In genomic region chr1:246396322-246396721, GRCh38 we compare ENCODE assay signal across 36 cellular contexts.
DNase-seq lines count a peak whose midpoint lies in the region; ATAC-seq, FAIRE-seq and TF ChIP-seq lines count a peak whose summit lies in the region.
"Had no signal": no experiment of that assay in that cellular context is flagged by ENCODE, and none has a peak within 500 bp of the region (broad histone marks: within the 10 kb centered on the region; RNA-seq: fewer than 3 reads in every experiment).

No MANE protein-coding gene starts in this region.

- 93% methylated on average over 2 of the region's 6 CpGs; no CpG with 5 or more reads in 1 of the 2 experiments for WGBS in IMR-90 (ENCODE audit: extremely low coverage in 2 of 2, insufficient read length in 1 of 2), 2 experiments
- 52% methylated on average over 6 of the region's 6 CpGs for WGBS in K562 (ENCODE audit: insufficient coverage, low coverage, missing lambda C conversion rate)
- WGBS in H1 (ENCODE audit: extremely low coverage in 1 of 2, insufficient coverage in 1 of 2, insufficient read length in 1 of 2, insufficient replicate concordance in 2 of 2, low coverage in 1 of 2, low lambda C conversion rate in 2 of 2, missing lambda C conversion rate in 1 of 2), 2 experiments: 87% methylated on average over 6 of the region's 6 CpGs; no CpG with 5 or more reads in 1 of the 2 experiments

- no peak overlapping the region for H2BK5ac ChIP-seq in IMR-90 (ENCODE audit: low read depth, low read length, poor library complexity, severe bottlenecking)
- H2BK5ac ChIP-seq in H1 (ENCODE audit: low read depth, low read length): no peak overlapping the region

- H3K18ac ChIP-seq in IMR-90 (ENCODE audit: low read depth, low read length): no peak overlapping the region
- no peak overlapping the region for H3K18ac ChIP-seq in H1 (ENCODE audit: extremely low read depth, low read length)

- no peak overlapping the region for H3K4me3 ChIP-seq in IMR-90 (ENCODE audit: insufficient read depth, low read depth, low read length)
- H3K4me3 ChIP-seq in K562: no peak overlapping the region
- H3K4me3 ChIP-seq in H1 (ENCODE audit: extremely low read depth in 1 of 4, insufficient read depth in 2 of 4, low read depth in 3 of 4, low read length in 4 of 4): no peak overlapping the region
- H3K4me3 ChIP-seq: A549; BLaER1; BLaER1 treated with 17β-estradiol and CSF1 and Interleukin-3, amounts not matched to agents 10 nM and 100 nM had no signal

- no peak overlapping the region for H2BK15ac ChIP-seq in IMR-90 (ENCODE audit: low read depth, low read length)
- no peak overlapping the region for H2BK15ac ChIP-seq in H1 (ENCODE audit: low read length)

- no TSS peak for BruUV-seq in IMR-90 (replicated peaks; lab: Mats Ljungman, UMichigan)
- BruUV-seq in K562 (replicated peaks; lab: Mats Ljungman, UMichigan): no TSS peak

- H3K14ac ChIP-seq in IMR-90 (replicated peaks; ENCODE audit: low read depth, low read length) (no peak overlapping the region), H1 (ENCODE audit: insufficient read length) (no peak overlapping the region)

- H3K79me1 ChIP-seq in IMR-90 (ENCODE audit: low read depth in 1 of 2, low read length in 2 of 2): peaks cover 8 to 13% of the 10 kb centered on the region in 2 experiments; a peak in 3 of 4 replicates
- no peaks in the 10 kb centered on the region for H3K79me1 ChIP-seq in H1 (ENCODE audit: low read depth, low read length)

- no peak overlapping the region for H3K4me3 Mint-ChIP-seq in activated naive CD4-positive, alpha-beta T cell treated with anti-CD3 and anti-CD28 coated beads for 36 hours
- H3K4me3 Mint-ChIP-seq: B cell; CD14-positive monocyte; CD4-positive, alpha-beta memory T cell; CD4-positive, alpha-beta T cell; CD4-positive, CD25-positive, alpha-beta regulatory T cell; CD8-positive, alpha-beta T cell had no signal

- H3K27ac ChIP-seq in IMR-90 (ENCODE audit: insufficient read depth, low read length): no peak overlapping the region
- H3K27ac ChIP-seq in K562 (ENCODE audit: extremely low read depth, low read depth, low read length): no peak overlapping the region
- no peak overlapping the region for H3K27ac ChIP-seq in H1 (ENCODE audit: low read depth, low read length)
- H3K27ac ChIP-seq: 22Rv1; A549; BLaER1; BLaER1 treated with 17β-estradiol and CSF1 and Interleukin-3, amounts not matched to agents 10 nM and 100 nM; C4-2B had no signal

- H3K9me3 ChIP-seq in IMR-90 (ENCODE audit: control insufficient read depth, insufficient read depth, low read length): no peaks in the 10 kb centered on the region
- H3K9me3 ChIP-seq in K562 (replicated peaks; ENCODE audit: control insufficient read depth, insufficient read depth, low read depth, low read length): no peaks in the 10 kb centered on the region
- no peaks in the 10 kb centered on the region for H3K9me3 ChIP-seq in H1 (ENCODE audit: insufficient read depth in 2 of 2, low read depth in 1 of 2, low read length in 1 of 2)
- H3K9me3 ChIP-seq: A549, BE2C, Caco-2 had no signal

- H3K23me2 ChIP-seq in H1 (ENCODE audit: low read depth, low read length): no peaks in the 10 kb centered on the region

- TF ChIP-seq POLR2A in IMR-90 (IDR thresholded peaks at IDR 0.05; ENCODE audit: low read depth, low read length): no peak
- no peak for TF ChIP-seq POLR2A in K562 (conservative IDR thresholded peaks at IDR 0.05)
- TF ChIP-seq POLR2A in H1 (IDR thresholded peaks at IDR 0.05; ENCODE audit: control extremely low read depth in 1 of 2, low read depth in 2 of 2, low read length in 2 of 2): no peak

- FAIRE-seq in HTR-8/SVneo (lab: Jason Lieb, UNC) (peak; percentile 62), K562 (lab: Jason Lieb, UNC) (no peak), H1 (lab: Jason Lieb, UNC) (peak; percentile 42)
- FAIRE-seq: A204.1, A549, D721Med had no signal

- H4K8ac ChIP-seq in IMR-90 (ENCODE audit: low read depth in 2 of 2, low read length in 2 of 2) (no peak overlapping the region), H1 (ENCODE audit: extremely low read depth, insufficient read depth, low read length) (no peak overlapping the region)

- H2BK12ac ChIP-seq in H1 (ENCODE audit: low read depth, low read length): no peak overlapping the region

- H3K4ac ChIP-seq in IMR-90 (ENCODE audit: low read depth, low read length) (no peak overlapping the region), H1 (replicated peaks; ENCODE audit: insufficient read length, low read depth, low read length) (no peak overlapping the region)

- no peaks in the 10 kb centered on the region for H3K79me2 ChIP-seq in K562 (ENCODE audit: control insufficient read depth, insufficient read depth, low read length)
- no peaks in the 10 kb centered on the region for H3K79me2 ChIP-seq in H1 (ENCODE audit: control insufficient read depth in 1 of 2, insufficient read depth in 2 of 2, low read length in 2 of 2)

- TF ChIP-seq CTCF in IMR-90 (conservative IDR thresholded peaks at IDR 0.05; ENCODE audit: low read depth, low read length) (no peak), K562 (IDR thresholded peaks at IDR 0.05 in 2 of 3, conservative IDR thresholded peaks at IDR 0.05 in 1 of 3; ENCODE audit: insufficient read depth in 2 of 3, low read depth in 1 of 3, low read length in 3 of 3) (no peak), H1 (IDR thresholded peaks at IDR 0.05; ENCODE audit: control extremely low read depth in 1 of 3, insufficient read depth in 1 of 3, low read depth in 1 of 3, low read length in 3 of 3) (no peak)

- no peak for TF ChIP-seq EP300 in K562 (IDR thresholded peaks at IDR 0.05; ENCODE audit: low read length)
- no peak for TF ChIP-seq EP300 in H1 (IDR thresholded peaks at IDR 0.05; ENCODE audit: borderline replicate concordance in 1 of 2, low read depth in 2 of 2, low read length in 2 of 2)

- H3K4me2 ChIP-seq in IMR-90 (ENCODE audit: low read depth, low read length) (no peak overlapping the region), K562 (ENCODE audit: insufficient read depth, low read length) (no peak overlapping the region), H1 (ENCODE audit: insufficient read depth in 1 of 2, low read depth in 2 of 2, low read length in 2 of 2) (no peak overlapping the region)
- H3K4me2 ChIP-seq: A549; BLaER1; BLaER1 treated with 17β-estradiol and CSF1 and Interleukin-3, amounts not matched to agents 10 nM and 100 nM had no signal

- intact Hi-C loops in IMR-90 (cut with micrococcal nuclease) (no loop called here), K562 (cut with micrococcal nuclease) (no loop called here)
- intact Hi-C loops in activated naive CD4-positive, alpha-beta T cell treated with anti-CD3 and anti-CD28 coated beads for 36 hours (cut with micrococcal nuclease): no loop called here

- DNase-seq in HTR-8/SVneo (ENCODE audit: insufficient read length, low spot score) (no peak), IMR-90 (no peak), K562 (ENCODE audit: extremely low read depth in 1 of 4, low spot score in 3 of 4) (no peak), H1 (ENCODE audit: low read depth in 1 of 2, low spot score in 2 of 2) (no peak)
- no peak for DNase-seq in stimulated activated CD4-positive, alpha-beta T cell treated with anti-CD3 and anti-CD28 coated beads, Interleukin-2, amount 100 ng/mL, for 48 hours
- DNase-seq in activated naive CD4-positive, alpha-beta T cell treated with anti-CD3 and anti-CD28 coated beads for 36 hours: no peak
- DNase-seq in activated CD8-positive, alpha-beta memory T cell treated with anti-CD3 and anti-CD28 coated beads for 24 hours: no peak
- no peak for DNase-seq in stimulated activated CD4-positive, alpha-beta T cell treated with anti-CD3 and anti-CD28 coated beads, Interleukin-4, amount 100 ng/mL, for 4 hours
- DNase-seq: 8988T; ACHN; AML-193; BE2C; Caco-2; Calu3; CD4-positive, alpha-beta memory T cell; CD4-positive, alpha-beta T cell; CD4-positive, CD25-positive, alpha-beta regulatory T cell; CD8-positive, alpha-beta memory T cell; CD8-positive, alpha-beta T cell; COR-L47; DMS 273 treated with DMSO at 0.1 percent for 48 hours; DMS153; DMS53; DMS79; DMS79 treated with DMSO at 0.1 percent for 48 hours; DND-41; EL had no signal

- no peak overlapping the region for H3K9ac ChIP-seq in IMR-90 (ENCODE audit: low read depth, low read length)
- no peak overlapping the region for H3K9ac ChIP-seq in K562 (ENCODE audit: insufficient read depth in 1 of 2, low read depth in 2 of 2, low read length in 2 of 2)
- H3K9ac ChIP-seq in H1 (replicated peaks in 1 of 4; ENCODE audit: extremely low read depth in 1 of 4, low read depth in 3 of 4, low read length in 3 of 4): no peak overlapping the region
- H3K9ac ChIP-seq: BLaER1; BLaER1 treated with 17β-estradiol and CSF1 and Interleukin-3, amounts not matched to agents 10 nM and 100 nM had no signal

- no peak overlapping the region for H2BK20ac ChIP-seq in IMR-90 (ENCODE audit: low read depth, low read length)
- H2BK20ac ChIP-seq in H1 (ENCODE audit: low read length): no peak overlapping the region

- H2BK120ac ChIP-seq in IMR-90 (ENCODE audit: low read depth, low read length) (no peak overlapping the region), H1 (replicated peaks; ENCODE audit: low read depth, low read length) (no peak overlapping the region)

- H3K9me1 ChIP-seq in IMR-90 (ENCODE audit: insufficient read depth, low read length) (no peaks in the 10 kb centered on the region; the same call in 1 of the 2 replicates), K562 (ENCODE audit: control insufficient read depth, insufficient read depth, low read length) (no peaks in the 10 kb centered on the region)

- ATAC-seq in IMR-90 (ENCODE audit: low read depth): no peak
- no peak for ATAC-seq in K562
- ATAC-seq: A549; CD8-positive, alpha-beta T cell had no signal

- H4K5ac ChIP-seq in IMR-90 (ENCODE audit: low read depth, low read length) (no peak overlapping the region), H1 (ENCODE audit: insufficient read length, low read depth, low read length) (no peak overlapping the region)

- no peaks in the 10 kb centered on the region for H3K4me1 Mint-ChIP-seq in activated naive CD4-positive, alpha-beta T cell treated with anti-CD3 and anti-CD28 coated beads for 36 hours (ENCODE audit: low read depth)
- H3K4me1 Mint-ChIP-seq: B cell, CD14-positive monocyte had no signal

- H3K27me3 Mint-ChIP-seq in activated naive CD4-positive, alpha-beta T cell treated with anti-CD3 and anti-CD28 coated beads for 36 hours (ENCODE audit: low read depth): no peaks in the 10 kb centered on the region
- H3K27me3 Mint-ChIP-seq: B cell; CD4-positive, alpha-beta memory T cell; CD4-positive, alpha-beta T cell; CD4-positive, CD25-positive, alpha-beta regulatory T cell; CD8-positive, alpha-beta memory T cell had no signal

- TF ChIP-seq RAD21 in IMR-90 (IDR thresholded peaks at IDR 0.05; ENCODE audit: low read length) (no peak), K562 (CRISPR knock-in tag; conservative IDR thresholded peaks at IDR 0.05 in 1 of 2, IDR thresholded peaks at IDR 0.05 in 1 of 2) (no peak), H1 (IDR thresholded peaks at IDR 0.05 in 1 of 2, conservative IDR thresholded peaks at IDR 0.05 in 1 of 2; ENCODE audit: low read depth in 2 of 2, low read length in 2 of 2) (no peak)

- H3K23ac ChIP-seq in IMR-90 (ENCODE audit: low read depth, low read length): no peak overlapping the region
- H3K23ac ChIP-seq in H1 (ENCODE audit: insufficient read length): no peak overlapping the region

- H3K36me3 ChIP-seq in IMR-90 (ENCODE audit: control insufficient read depth, insufficient read depth, low read length): no peaks in the 10 kb centered on the region
- H3K36me3 ChIP-seq in K562 (ENCODE audit: control insufficient read depth, insufficient read depth, low read length): no peaks in the 10 kb centered on the region
- H3K36me3 ChIP-seq in H1 (ENCODE audit: control insufficient read depth in 2 of 4, insufficient read depth in 4 of 4, low read length in 3 of 4): no peaks in the 10 kb centered on the region
- H3K36me3 ChIP-seq: BE2C had no signal

- H3K36me3 Mint-ChIP-seq in activated naive CD4-positive, alpha-beta T cell treated with anti-CD3 and anti-CD28 coated beads for 36 hours (ENCODE audit: low read depth): peaks cover 32% of the 10 kb centered on the region
- H3K36me3 Mint-ChIP-seq: CD14-positive monocyte had no signal

- no peak overlapping the region for H3K56ac ChIP-seq in IMR-90 (ENCODE audit: extremely low read depth, insufficient read depth, low read length)
- no peak overlapping the region for H3K56ac ChIP-seq in H1 (replicated peaks; ENCODE audit: insufficient read length, low read depth, low read length)

- H4K20me1 ChIP-seq in IMR-90 (ENCODE audit: insufficient read depth, low read length) (no peaks in the 10 kb centered on the region), K562 (replicated peaks; ENCODE audit: control insufficient read depth, insufficient read depth, low read length) (no peaks in the 10 kb centered on the region), H1 (replicated peaks in 1 of 2; ENCODE audit: control insufficient read depth in 1 of 2, insufficient read depth in 2 of 2, low read length in 2 of 2) (no peaks in the 10 kb centered on the region)

- H3K27me3 ChIP-seq in IMR-90 (ENCODE audit: control insufficient read depth, insufficient read depth, low read length): no peaks in the 10 kb centered on the region
- no peaks in the 10 kb centered on the region for H3K27me3 ChIP-seq in K562 (ENCODE audit: control insufficient read depth in 2 of 2, insufficient read depth in 2 of 2, low read length in 2 of 2)
- no peaks in the 10 kb centered on the region for H3K27me3 ChIP-seq in H1 (replicated peaks in 1 of 4; ENCODE audit: control insufficient read depth in 3 of 4, extremely low read depth in 1 of 4, insufficient read depth in 3 of 4, low read length in 3 of 4)
- H3K27me3 ChIP-seq: BE2C; BLaER1; BLaER1 treated with 17β-estradiol and CSF1 and Interleukin-3, amounts not matched to agents 10 nM and 100 nM had no signal

- in situ Hi-C loops in IMR-90 (cut with MboI; ENCODE audit: low sequenced_read_pairs): no loop called here
- in situ Hi-C loops in K562 (cut with MboI): no loop called here

- no peak overlapping the region for H2AFZ ChIP-seq in IMR-90 (replicated peaks; ENCODE audit: low read length, poor library complexity)
- H2AFZ ChIP-seq in K562 (ENCODE audit: low read depth, low read length): no peak overlapping the region
- no peak overlapping the region for H2AFZ ChIP-seq in H1 (ENCODE audit: low read length)

- peaks cover 21% of the 10 kb centered on the region for H3K9me3 Mint-ChIP-seq in activated naive CD4-positive, alpha-beta T cell treated with anti-CD3 and anti-CD28 coated beads for 36 hours

- POLR2A ChIA-PET in IMR-90 (lab: Charles Lee; ENCODE audit: unreplicated experiment) (no interaction called here), K562 (lab: Yijun Ruan, JAX) (no interaction called here), H1 (lab: Charles Lee; ENCODE audit: partially characterized antibody) (no interaction called here)

- H3K27ac Mint-ChIP-seq in activated naive CD4-positive, alpha-beta T cell treated with anti-CD3 and anti-CD28 coated beads for 36 hours: no peak overlapping the region
- H3K27ac Mint-ChIP-seq: B cell; CD14-positive monocyte; CD4-positive, alpha-beta memory T cell; CD4-positive, alpha-beta T cell; CD4-positive, CD25-positive, alpha-beta regulatory T cell; CD8-positive, alpha-beta T cell had no signal

- CTCF ChIA-PET in IMR-90 (lab: Yijun Ruan, JAX): no interaction called here
- CTCF ChIA-PET in K562 (lab: Yijun Ruan, JAX; ENCODE audit: low intra/inter-chr PET ratio): no interaction called here
- CTCF ChIA-PET in H1 (lab: Charles Lee; ENCODE audit: partially characterized antibody): interaction anchor here (0.6 to 1.1 kb wide), 2 partner anchors 12 to 308 kb away, joined by 3 read pairs; no protein-coding TSS in a partner anchor
- CTCF ChIA-PET in activated naive CD4-positive, alpha-beta T cell treated with anti-CD3 and anti-CD28 coated beads for 36 hours (lab: Charles Lee): no interaction called here

- H3K4me1 ChIP-seq in IMR-90 (ENCODE audit: control insufficient read depth, insufficient read depth, low read length) (peaks cover 2% of the 10 kb centered on the region; the same call in 1 of the 2 replicates), K562 (replicated peaks in 1 of 2; ENCODE audit: control insufficient read depth in 2 of 2, insufficient read depth in 2 of 2, low read length in 2 of 2) (peaks cover 0 to 8% of the 10 kb centered on the region in 2 experiments; a peak in 2 of 5 replicates), H1 (replicated peaks in 1 of 4; ENCODE audit: control insufficient read depth in 3 of 4, insufficient read depth in 4 of 4, low read length in 3 of 4) (no peaks in the 10 kb centered on the region)
- H3K4me1 ChIP-seq: A549; BLaER1; BLaER1 treated with 17β-estradiol and CSF1 and Interleukin-3, amounts not matched to agents 10 nM and 100 nM; Caco-2 had no signal

- H4K91ac ChIP-seq in IMR-90 (ENCODE audit: insufficient read depth, low read depth, low read length): no peak overlapping the region
- H4K91ac ChIP-seq in H1 (replicated peaks; ENCODE audit: insufficient read length, low read length): no peak overlapping the region

- no peak overlapping the region for H2AK9ac ChIP-seq in IMR-90 (replicated peaks; ENCODE audit: low read depth, low read length, poor library complexity)

- H2AK5ac ChIP-seq in IMR-90 (ENCODE audit: low read depth, low read length) (no peak overlapping the region; the same call in 1 of the 2 replicates), H1 (ENCODE audit: low read depth, low read length) (no peak overlapping the region)

- dilution Hi-C loops in IMR-90 (cut with HindIII; ENCODE audit: low sequenced_read_pairs, unreplicated experiment): no loop called here
